In genomic region chr6:7975764-7976146, GRCh38 we compare ENCODE assay signal across 9 cellular contexts.
DNase-seq lines count a peak whose midpoint lies in the region; ATAC-seq, FAIRE-seq and TF ChIP-seq lines count a peak whose summit lies in the region.
"Had no signal": no experiment of that assay in that cellular context is flagged by ENCODE, and none has a peak within 500 bp of the region (broad histone marks: within the 10 kb centered on the region; RNA-seq: fewer than 3 reads in every experiment).

No MANE protein-coding gene starts in this region.

- BruUV-seq in HepG2 (replicated peaks; lab: Mats Ljungman, UMichigan) = no TSS peak

- in situ Hi-C loops in HepG2 (cut with HindIII; ENCODE audit: extremely low pct_ligation_motif_present, low pct_unique_long_range_greater_than_20kb) = no loop called here

- FAIRE-seq in astrocyte (lab: Jason Lieb, UNC) (no peak), HepG2 (lab: Jason Lieb, UNC) (no peak)

- H3K4me3 Mint-ChIP-seq in astrocyte (ENCODE audit: unreplicated experiment) = no peak overlapping the region

- H3K79me2 ChIP-seq in astrocyte (ENCODE audit: insufficient read depth, low read length) (no peaks in the 10 kb centered on the region), HepG2 (ENCODE audit: insufficient read depth, low read length) (no peaks in the 10 kb centered on the region)

- H3K36me3 Mint-ChIP-seq in astrocyte (ENCODE audit: low read depth, unreplicated experiment) = no peaks in the 10 kb centered on the region

- H3K9ac ChIP-seq in astrocyte (ENCODE audit: low read length) (no peak overlapping the region), HepG2 (ENCODE audit: insufficient read depth, low read depth, low read length) (peak overlapping the region; percentile 57)

- H3K36me3 ChIP-seq in astrocyte (ENCODE audit: insufficient read depth, low read length) (no peaks in the 10 kb centered on the region), HepG2 (replicated peaks in 1 of 2; ENCODE audit: control insufficient read depth in 1 of 2, insufficient read depth in 2 of 2, low read length in 2 of 2) (no peaks in the 10 kb centered on the region), H7 (replicated peaks; ENCODE audit: control insufficient read depth, insufficient read depth, low read length) (no peaks in the 10 kb centered on the region)
- H3K36me3 ChIP-seq: colonic mucosa had no signal

- TF ChIP-seq EP300 in HepG2 (IDR thresholded peaks at IDR 0.05; ENCODE audit: low read depth in 2 of 2, low read length in 2 of 2) (no peak), HepG2 (CRISPR knock-in tag; IDR thresholded peaks at IDR 0.05; ENCODE audit: borderline replicate concordance) (no peak)

- ATAC-seq in HG02938 (IDR thresholded peaks at IDR 0.05; ENCODE audit: unreplicated experiment) (peak; percentile 59), HepG2 (peak; percentile 69), GM18502 (IDR thresholded peaks at IDR 0.05; ENCODE audit: poor library complexity, unreplicated experiment) (no peak)

- H3K4me3 ChIP-seq in astrocyte (ENCODE audit: insufficient read depth, low read depth, low read length) = no peak overlapping the region
- peak overlapping the region; percentile 18 to 49 (median 44); a peak in 4 of 6 replicates for H3K4me3 ChIP-seq in HepG2 (replicated peaks in 1 of 3; ENCODE audit: insufficient read depth in 1 of 3, low read depth in 2 of 3, low read length in 3 of 3)
- no peak overlapping the region for H3K4me3 ChIP-seq in H7 (ENCODE audit: insufficient read depth, low read depth, low read length)
- H3K4me3 ChIP-seq: colonic mucosa had no signal

- H3K4me1 Mint-ChIP-seq in astrocyte (ENCODE audit: low read depth, unreplicated experiment) = peaks cover 14% of the 10 kb centered on the region

- H3K27ac Mint-ChIP-seq in astrocyte (ENCODE audit: unreplicated experiment) = no peak overlapping the region

- DNase-seq in astrocyte (ENCODE audit: low read depth) = no peak
- DNase-seq in HepG2 (ENCODE audit: low spot score) = peak; percentile 27
- DNase-seq in NCI-H2029 treated with DMSO at 0.1 percent for 48 hours (lab: John Stamatoyannopoulos, UW) = no peak
- no peak for DNase-seq in DMS 273 (lab: John Stamatoyannopoulos, UW; ENCODE audit: unreplicated experiment)
- no peak for DNase-seq in H7

- H4K20me1 ChIP-seq in astrocyte (ENCODE audit: insufficient read depth, low read length) (no peaks in the 10 kb centered on the region), HepG2 (ENCODE audit: insufficient read depth, low read length) (no peaks in the 10 kb centered on the region)

- POLR2A ChIA-PET in HepG2 (lab: Yijun Ruan, JAX) = interaction anchor here (1.2 to 2.1 kb wide), 3 partner anchors 16 to 127 kb away, joined by 3 to 7 read pairs (median 4); partner anchors contain the start of gene EEF1E1

- peak overlapping the region; percentile 59 for H3K27ac ChIP-seq in 22Rv1
- H3K27ac ChIP-seq in astrocyte (ENCODE audit: low read depth, low read length) = no peak overlapping the region
- H3K27ac ChIP-seq in HepG2 (ENCODE audit: extremely low read length, insufficient read depth, low read length) = peak overlapping the region; percentile 73
- H3K27ac ChIP-seq: colonic mucosa had no signal

- H3K27me3 ChIP-seq in astrocyte (ENCODE audit: insufficient read depth, low read length) = no peaks in the 10 kb centered on the region
- H3K27me3 ChIP-seq in HepG2 (ENCODE audit: control insufficient read depth in 1 of 2, insufficient read depth in 2 of 2, low read length in 2 of 2) = no peaks in the 10 kb centered on the region
- H3K27me3 ChIP-seq in H7 (ENCODE audit: control insufficient read depth, insufficient read depth, low read length) = no peaks in the 10 kb centered on the region
- H3K27me3 ChIP-seq: colonic mucosa had no signal

- H2AFZ ChIP-seq in astrocyte (ENCODE audit: low read depth, low read length) (no peak overlapping the region), HepG2 (ENCODE audit: low read length) (no peak overlapping the region)

- no peaks in the 10 kb centered on the region for H3K27me3 Mint-ChIP-seq in astrocyte (ENCODE audit: low read depth, unreplicated experiment)

- H3K4me1 ChIP-seq in astrocyte (ENCODE audit: insufficient read depth, low read length) (peaks cover 19% of the 10 kb centered on the region), HepG2 (ENCODE audit: insufficient read depth, low read length) (peaks cover 36% of the 10 kb centered on the region)
- H3K4me1 ChIP-seq: colonic mucosa had no signal

- TF ChIP-seq POLR2A in HepG2 (IDR thresholded peaks at IDR 0.05; ENCODE audit: insufficient read depth in 1 of 2, low read depth in 2 of 2, low read length in 2 of 2) = no peak

- intact Hi-C loops in HepG2 (cut with micrococcal nuclease; ENCODE audit: unreplicated experiment) = loop anchor here (1.0 to 2.0 kb wide), 4 partner anchors 17 to 89 kb away; partner anchors contain the start of gene BLOC1S5

- CTCF ChIA-PET in HepG2 (lab: Yijun Ruan, JAX; ENCODE audit: low intra/inter-chr PET ratio, low total read pairs) = no interaction called here

- peaks cover 4% of the 10 kb centered on the region for H3K9me3 Mint-ChIP-seq in astrocyte (ENCODE audit: unreplicated experiment)

- peak overlapping the region; percentile 75 for H3K4me2 ChIP-seq in astrocyte (ENCODE audit: low read length)
- peak overlapping the region; percentile 77 for H3K4me2 ChIP-seq in HepG2 (ENCODE audit: low read depth, low read length)

- no peak for TF ChIP-seq CTCF in 22Rv1 (IDR thresholded peaks at IDR 0.05)
- TF ChIP-seq CTCF in astrocyte (IDR thresholded peaks at IDR 0.05; ENCODE audit: insufficient read depth, low read depth, low read length) = no peak
- TF ChIP-seq CTCF in HepG2 (CRISPR knock-in tag; IDR thresholded peaks at IDR 0.05) = peak; percentile 7; the same call in 1 of the 2 replicates

- no peaks in the 10 kb centered on the region for H3K9me3 ChIP-seq in astrocyte (ENCODE audit: insufficient read depth, low read depth, low read length)
- no peaks in the 10 kb centered on the region for H3K9me3 ChIP-seq in HepG2 (ENCODE audit: low read length)
- H3K9me3 ChIP-seq: colonic mucosa had no signal

- TF ChIP-seq RAD21 in HepG2 (CRISPR knock-in tag; IDR thresholded peaks at IDR 0.05) = no peak

- 27% methylated on average over 8 of the region's 8 CpGs for WGBS in HepG2 (ENCODE audit: low lambda C conversion rate)

TF ChIP-seq in HepG2, 621 proteins besides CTCF, POLR2A, EP300 and RAD21 (continues in another document):
- TF ChIP-seq ARID5B (CRISPR knock-in tag; IDR thresholded peaks at IDR 0.05) (peak; percentile 11; the same call in 1 of the 2 replicates), ZNF580 (CRISPR knock-in tag; IDR thresholded peaks at IDR 0.05; ENCODE audit: borderline replicate concordance, low read depth) (no peak), ZNF510 (CRISPR knock-in tag; IDR thresholded peaks at IDR 0.05; ENCODE audit: low read depth) (no peak), ZNF382 (CRISPR knock-in tag; IDR thresholded peaks at IDR 0.05; ENCODE audit: borderline replicate concordance) (no peak), SP5 (CRISPR knock-in tag; IDR thresholded peaks at IDR 0.05; ENCODE audit: borderline replicate concordance, low read depth) (no peak), PLRG1 (conservative IDR thresholded peaks at IDR 0.05) (no peak), ZBTB26 (CRISPR knock-in tag; IDR thresholded peaks at IDR 0.05; ENCODE audit: borderline replicate concordance) (0 out of 2 replicates have a peak, but pooled peaks have one; percentile 27), MIXL1 (CRISPR knock-in tag; IDR thresholded peaks at IDR 0.05) (no peak), TRIM24 (CRISPR knock-in tag; IDR thresholded peaks at IDR 0.05) (no peak), ZBTB42 (CRISPR knock-in tag; IDR thresholded peaks at IDR 0.05) (no peak), ZNF468 (CRISPR knock-in tag; IDR thresholded peaks at IDR 0.05) (no peak)

Comparison
In these comparisons a context has a peak if more than half of its experiments do, and no peak if none do; other contexts are left out.
1. H3K4me3 ChIP-seq: peak in HepG2 (3 of 3); none in astrocyte (single experiment) and H7 (single experiment).